Comparison of ENCODE assay signal across 23 cellular contexts in the genomic region with DNA sequence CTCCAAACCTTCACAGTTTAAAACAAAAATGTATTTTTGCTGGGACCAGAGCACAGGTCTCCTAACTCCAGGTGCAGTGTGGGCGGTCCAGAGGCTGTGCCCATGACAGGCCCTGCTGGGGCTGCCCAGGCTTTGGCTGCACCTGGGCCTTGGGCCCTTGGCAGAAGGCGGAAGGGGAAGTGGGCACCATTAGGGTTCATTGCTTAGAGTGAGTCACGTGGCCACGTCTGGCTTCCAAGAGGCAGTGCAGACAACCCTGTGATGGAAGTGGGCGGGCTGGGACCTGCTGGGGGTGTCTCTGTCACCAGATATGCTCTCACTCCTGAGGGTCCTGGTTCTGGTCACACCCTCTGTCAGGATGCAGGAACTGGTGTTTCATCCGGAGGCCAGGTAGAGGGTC.
A peak's percentile ranks its signal among the peaks of the same experiment; 100 is the strongest.
DNase-seq lines count a peak whose midpoint lies in the region; ATAC-seq and TF ChIP-seq lines count a peak whose summit lies in the region.
"Had no signal": no experiment of that assay in that cellular context is flagged by ENCODE, and none has a peak within 500 bp of the region (broad histone marks: within the 10 kb centered on the region; RNA-seq: fewer than 3 reads in every experiment).

No MANE protein-coding gene starts in this region.

- H2AK5ac ChIP-seq in H9 (ENCODE audit: insufficient read length, low read length) = no peak overlapping the region

- H3K4me3 ChIP-seq in HL-60 (replicated peaks; ENCODE audit: insufficient read depth, low read length) (no peak overlapping the region), SU-DHL-6 (ENCODE audit: insufficient read depth, low read length, poor library complexity, severe bottlenecking) (no peak overlapping the region), spleen (no peak overlapping the region)
- H3K4me3 ChIP-seq: esophagus squamous epithelium, tibial artery had no signal

- no peaks in the 10 kb centered on the region for H3K9me3 ChIP-seq in SU-DHL-6 (ENCODE audit: insufficient read depth, low read length)
- H3K9me3 ChIP-seq in spleen = no peaks in the 10 kb centered on the region
- no peaks in the 10 kb centered on the region for H3K9me3 ChIP-seq in H9 (ENCODE audit: control insufficient read depth, low read depth, low read length)
- H3K9me3 ChIP-seq: esophagus squamous epithelium, neutrophil, tibial artery had no signal

- H3K9me3 Mint-ChIP-seq in H9 = no peaks in the 10 kb centered on the region

- H3K27ac ChIP-seq in HL-60 (replicated peaks) = no peak overlapping the region; the same call in 1 of the 2 replicates
- H3K27ac ChIP-seq in SU-DHL-6 (ENCODE audit: low read depth, low read length) = peak overlapping the region; percentile 42; the same call in 1 of the 2 replicates
- no peak overlapping the region for H3K27ac ChIP-seq in spleen
- no peak overlapping the region for H3K27ac ChIP-seq in H9 (ENCODE audit: insufficient read length, low read depth, low read length)
- H3K27ac ChIP-seq: esophagus squamous epithelium, neutrophil, tibial artery had no signal

- no peak overlapping the region for H4K91ac ChIP-seq in H9 (ENCODE audit: insufficient read length, low read depth, low read length)

- peak; percentile 52 for ATAC-seq in GM18517 (IDR thresholded peaks at IDR 0.05; ENCODE audit: unreplicated experiment)
- no peak for ATAC-seq in HG02852 (IDR thresholded peaks at IDR 0.05; ENCODE audit: unreplicated experiment)
- ATAC-seq: activated CD4-positive, CD25-positive, alpha-beta regulatory T cell treated with anti-CD3 and anti-CD28 coated beads, Interleukin-2, amount 50 U/mL, for 24 hours; activated T-cell treated with anti-CD3 and anti-CD28 coated beads, Interleukin-2, amount 50 U/mL, for 72 hours; left ventricle myocardium superior had no signal

- H2BK12ac ChIP-seq in H9 (ENCODE audit: insufficient read length, low read depth, low read length) = no peak overlapping the region

- TF ChIP-seq CTCF in HL-60 (IDR thresholded peaks at IDR 0.05; ENCODE audit: insufficient read depth, low read length) = no peak
- no peak for TF ChIP-seq CTCF in SU-DHL-6 (IDR thresholded peaks at IDR 0.05; ENCODE audit: insufficient read depth, low read length, poor library complexity, severe bottlenecking)
- no peak for TF ChIP-seq CTCF in spleen (IDR thresholded peaks at IDR 0.05 in 8 of 11, conservative IDR thresholded peaks at IDR 0.05 in 3 of 11)
- TF ChIP-seq CTCF in H9 (conservative IDR thresholded peaks at IDR 0.05) = no peak

- no peak overlapping the region for H2AFZ ChIP-seq in SU-DHL-6 (ENCODE audit: low read depth, low read length, severe bottlenecking)
- no peak overlapping the region for H2AFZ ChIP-seq in H9 (ENCODE audit: low read length)

- no peaks in the 10 kb centered on the region for H3K9me2 ChIP-seq in SU-DHL-6 (replicated peaks; ENCODE audit: insufficient read depth, low read length)

- H3K27me3 ChIP-seq in HL-60 (ENCODE audit: insufficient read depth, poor library complexity, severe bottlenecking) (no peaks in the 10 kb centered on the region), SU-DHL-6 (ENCODE audit: low read length) (no peaks in the 10 kb centered on the region), spleen (replicated peaks in 1 of 7) (no peaks in the 10 kb centered on the region), H9 (ENCODE audit: insufficient read depth, low read length) (no peaks in the 10 kb centered on the region)
- H3K27me3 ChIP-seq: tibial artery had no signal

- H3K36me3 ChIP-seq in SU-DHL-6 (ENCODE audit: low read length) (no peaks in the 10 kb centered on the region), spleen (no peaks in the 10 kb centered on the region)
- H3K36me3 ChIP-seq: esophagus squamous epithelium, neutrophil, tibial artery had no signal

- H3K79me2 ChIP-seq in SU-DHL-6 (ENCODE audit: insufficient read depth, low read length) (no peaks in the 10 kb centered on the region), H9 (ENCODE audit: insufficient read depth, low read length) (no peaks in the 10 kb centered on the region)

- no peak overlapping the region for H2BK120ac ChIP-seq in H9 (ENCODE audit: low read depth, low read length, poor library complexity, severe bottlenecking)

- H3K36me3 Mint-ChIP-seq in H9 (ENCODE audit: insufficient read depth in 1 of 3, low read depth in 3 of 3) = no peaks in the 10 kb centered on the region

- H2BK20ac ChIP-seq in H9 (ENCODE audit: low read depth, low read length, poor library complexity, severe bottlenecking) = no peak overlapping the region

- no peaks in the 10 kb centered on the region for H3K79me1 ChIP-seq in H9 (ENCODE audit: insufficient read depth, low read depth, low read length, poor library complexity, severe bottlenecking)

- H3K4me2 ChIP-seq in SU-DHL-6 (ENCODE audit: low read depth, low read length, poor library complexity, severe bottlenecking) (peak overlapping the region; percentile 47), H9 (ENCODE audit: insufficient read depth, insufficient read length, low read length) (no peak overlapping the region)

- 50 to 73% (median 63%) methylated on average over 5 to 6 of the region's 6 CpGs for WGBS in spleen, 5 donors
- WGBS in H9 (ENCODE audit: extremely low coverage, insufficient read length, low lambda C conversion rate) = no CpG with 5 or more reads among the region's 6 CpGs

- H3K18ac ChIP-seq in H9 (ENCODE audit: insufficient read length, low read depth, low read length) = no peak overlapping the region

- H3K9ac ChIP-seq in SU-DHL-6 (ENCODE audit: low read length) (peak overlapping the region; percentile 27; the same call in 1 of the 2 replicates), H9 (ENCODE audit: extremely low read depth, insufficient read length, low read length) (no peak overlapping the region)

- no peak overlapping the region for H3K23ac ChIP-seq in H9 (ENCODE audit: insufficient read length, low read depth, low read length)

- no peaks in the 10 kb centered on the region for H3K23me2 ChIP-seq in H9 (ENCODE audit: insufficient read length, low read depth, low read length, poor library complexity, severe bottlenecking)

- no peak overlapping the region for H4K8ac ChIP-seq in H9 (replicated peaks; ENCODE audit: insufficient read length, low read depth, low read length)

- no peak overlapping the region for H3K56ac ChIP-seq in H9 (ENCODE audit: insufficient read length, low read depth, low read length)

- no peak overlapping the region for H3K4ac ChIP-seq in H9 (ENCODE audit: low read depth, low read length)

- H3K4me3 Mint-ChIP-seq in H9 = no peak overlapping the region
- H3K4me3 Mint-ChIP-seq: activated T-cell treated with anti-CD3 and anti-CD28 coated beads, Interleukin-2, amount 50 U/mL, for 72 hours had no signal

- H3K4me1 Mint-ChIP-seq in H9 = no peaks in the 10 kb centered on the region

- no peaks in the 10 kb centered on the region for H4K20me1 ChIP-seq in SU-DHL-6 (ENCODE audit: low read depth, low read length)
- no peaks in the 10 kb centered on the region for H4K20me1 ChIP-seq in H9 (ENCODE audit: control insufficient read depth, insufficient read depth, insufficient read length)

- H2BK15ac ChIP-seq in H9 (ENCODE audit: low read depth, low read length) = no peak overlapping the region

- peak; percentile 23 to 72 for DNase-seq in HL-60 (ENCODE audit: low read depth in 1 of 2, low spot score in 1 of 2)
- DNase-seq in spleen = peak; percentile 88
- no peak for DNase-seq in H9
- DNase-seq in medulla oblongata (ENCODE audit: extremely low spot score) = no peak
- DNase-seq in NCI-H2227 treated with DMSO at 0.1 percent for 48 hours (lab: John Stamatoyannopoulos, UW) = no peak
- DNase-seq: activated naive CD4-positive, alpha-beta T cell treated with anti-CD3 and anti-CD28 coated beads, Interleukin-2, amount 50 U/mL, for 16 hours; activated T-cell treated with anti-CD3 and anti-CD28 coated beads, Interleukin-2, amount 50 U/mL, for 72 hours; cerebellar nuclear complex; DMS79; effector CD4-positive, alpha-beta T cell; esophagus squamous epithelium; H7; left ventricle myocardium superior; NCI-H1092 treated with DMSO at 0.1 percent for 48 hours; NCI-H510A treated with DMSO at 0.1 percent for 48 hours; OCI-M1; SIG-M5; tibial artery had no signal

- no peak for TF ChIP-seq POLR2A in spleen (IDR thresholded peaks at IDR 0.05)

- no peak overlapping the region for H3K14ac ChIP-seq in H9 (ENCODE audit: insufficient read depth, low read length)

- H3K27me3 Mint-ChIP-seq in H9 (ENCODE audit: low read depth) = no peaks in the 10 kb centered on the region

- intact Hi-C loops in spleen (cut with DNase I; ENCODE audit: low total_unique reads) = no loop called here

- no peak overlapping the region for H3T11ph ChIP-seq in H9 (ENCODE audit: low read length)

- no peak overlapping the region for H4K5ac ChIP-seq in H9 (ENCODE audit: insufficient read length, low read depth, low read length)

- H2BK5ac ChIP-seq in H9 (ENCODE audit: insufficient read length, low read length) = no peak overlapping the region

- H3F3A ChIP-seq in SU-DHL-6 (ENCODE audit: insufficient read depth) = no peaks in the 10 kb centered on the region

- no peak overlapping the region for H3K27ac Mint-ChIP-seq in H9
- H3K27ac Mint-ChIP-seq: activated T-cell treated with anti-CD3 and anti-CD28 coated beads, Interleukin-2, amount 50 U/mL, for 72 hours had no signal

- H3K4me1 ChIP-seq in spleen (peaks cover 0 to 43% (median 17%) of the 10 kb centered on the region in 6 donors), H9 (ENCODE audit: insufficient read depth, low read length) (no peaks in the 10 kb centered on the region)

Comparison
In these comparisons a context has a peak if more than half of its experiments do, and no peak if none do; other contexts are left out.
1. DNase-seq: peak in HL-60 (2 of 2) and spleen (single experiment); none in H9 (single experiment), medulla oblongata (single experiment) and NCI-H2227 treated with DMSO at 0.1 percent for 48 hours (single experiment).